19 cellular contexts compared by ENCODE assay signal in genomic region chr11:119489087-119489486, GRCh38.
"Had no signal": no experiment of that assay in that cellular context is flagged by ENCODE, and none has a peak within 500 bp of the region (broad histone marks: within the 10 kb centered on the region; RNA-seq: fewer than 3 reads in every experiment).

No MANE protein-coding gene starts in this region.

- H3K36me3 Mint-ChIP-seq: activated CD4-positive, alpha-beta memory T cell treated with anti-CD3 and anti-CD28 coated beads for 36 hours; activated naive CD8-positive, alpha-beta T cell; memory B cell had no signal

- H3K27ac Mint-ChIP-seq: activated B cell treated with CpG ODN at 0.5 μM for 24 hours; activated CD4-positive, alpha-beta memory T cell treated with anti-CD3 and anti-CD28 coated beads for 36 hours; activated naive CD8-positive, alpha-beta T cell; memory B cell; nephron had no signal

- H3K4me1 Mint-ChIP-seq: activated B cell treated with CpG ODN at 0.5 μM for 24 hours, nephron had no signal

- H3K4me3 Mint-ChIP-seq: activated B cell treated with CpG ODN at 0.5 μM for 24 hours; activated CD4-positive, alpha-beta memory T cell treated with anti-CD3 and anti-CD28 coated beads for 36 hours; activated naive CD8-positive, alpha-beta T cell; memory B cell; nephron had no signal

- H3K4me3 ChIP-seq: coronary artery, gastroesophageal sphincter, spleen, thoracic aorta, upper lobe of right lung had no signal

- H3K4me1 ChIP-seq: gastroesophageal sphincter, spleen, upper lobe of right lung had no signal

- H3K9me3 Mint-ChIP-seq: activated B cell treated with CpG ODN at 0.5 μM for 24 hours; activated CD4-positive, alpha-beta memory T cell treated with anti-CD3 and anti-CD28 coated beads for 36 hours; memory B cell; nephron had no signal

- DNase-seq: activated B cell treated with CpG ODN at 0.5 μM for 24 hours; activated CD4-positive, alpha-beta memory T cell treated with anti-CD3 and anti-CD28 coated beads for 36 hours; activated CD4-positive, alpha-beta T cell treated with anti-CD3 and anti-CD28 coated beads for 48 hours; activated gamma-delta T cell; amygdala; cerebellar nuclear complex; hypothalamus; occipital lobe; spleen; stimulated activated CD4-positive, alpha-beta T cell treated with anti-CD3 and anti-CD28 coated beads, Interleukin-4, amount 100 ng/mL, for 1 hour; stimulated activated naive CD4-positive, alpha-beta T cell; T-helper 9 cell; upper lobe of right lung had no signal

- H3K36me3 ChIP-seq: gastroesophageal sphincter, spleen, thoracic aorta, upper lobe of right lung had no signal

- H3K27ac ChIP-seq: coronary artery, gastroesophageal sphincter, spleen, thoracic aorta, upper lobe of right lung had no signal

- H3K27me3 ChIP-seq: gastroesophageal sphincter, upper lobe of right lung had no signal

- H3K9me3 ChIP-seq: gastroesophageal sphincter, spleen, thoracic aorta, upper lobe of right lung had no signal
